In genomic region chr9:6052520-6052919, GRCh38 we compare ENCODE assay signal across 19 cellular contexts. TPM values are rescaled to one million over a fixed set of nuclear protein-coding genes. Genes with fewer than 3 reads are reported as not detected.
DNase-seq lines count a peak whose midpoint lies in the region; ATAC-seq and TF ChIP-seq lines count a peak whose summit lies in the region.
"Had no signal": no experiment of that assay in that cellular context is flagged by ENCODE, and none has a peak within 500 bp of the region (broad histone marks: within the 10 kb centered on the region; RNA-seq: fewer than 3 reads in every experiment).

No MANE protein-coding gene starts in this region.

- peaks cover 56% of the 10 kb centered on the region for H3K4me1 ChIP-seq in Karpas-422 (ENCODE audit: low read length)
- peaks cover 15% of the 10 kb centered on the region for H3K4me1 ChIP-seq in PC-3 (ENCODE audit: insufficient read depth, low read length)
- peaks cover 0 to 5% of the 10 kb centered on the region in 2 donors for H3K4me1 ChIP-seq in neuronal stem cell (ENCODE audit: control insufficient read depth in 2 of 2, insufficient read depth in 1 of 2, low read depth in 1 of 2, low read length in 2 of 2)
- H3K4me1 ChIP-seq in gastroesophageal sphincter = no peaks in the 10 kb centered on the region
- H3K4me1 ChIP-seq: Caco-2 had no signal

- DNase-seq in Karpas-422 (no peak), PC-3 (no peak), epithelial cell of prostate (ENCODE audit: low read depth, low spot score) (no peak), neuronal stem cell (ENCODE audit: low spot score) (no peak), cerebellar nuclear complex (lab: John Stamatoyannopoulos, UW) (no peak)
- DNase-seq in stimulated activated effector memory CD8-positive, alpha-beta T cell treated with anti-CD3 and anti-CD28 coated beads, Interleukin-12 subunit alpha, Interleukin-12 subunit beta, amount 100 ng/mL, for 72 hours (ENCODE audit: low spot score in 2 of 2) = no peak
- DNase-seq: Caco-2; CD4-positive, CD25-positive, alpha-beta regulatory T cell; DMS153; HCEC 1CT; MV-4-11; NCI-H1436; NCI-H2029; NCI-H2227 treated with DMSO at 0.1 percent for 48 hours; NCI-H524; OCI-M1 had no signal

- H3K4ac ChIP-seq in neuronal stem cell (ENCODE audit: low read length) = no peak overlapping the region

- H2BK15ac ChIP-seq in neuronal stem cell (ENCODE audit: low read length) = no peak overlapping the region

- no peak overlapping the region for H2AFZ ChIP-seq in Karpas-422 (ENCODE audit: low read length)
- H2AFZ ChIP-seq in PC-3 (ENCODE audit: low read length) = peak overlapping the region; percentile 25; the same call in 1 of the 2 replicates
- H2AFZ ChIP-seq in neuronal stem cell (ENCODE audit: low read length) = peak overlapping the region; percentile 73

- no peak overlapping the region for H3K9ac ChIP-seq in Karpas-422 (ENCODE audit: low read length)
- no peak overlapping the region for H3K9ac ChIP-seq in PC-3 (ENCODE audit: low read length)
- no peak overlapping the region for H3K9ac ChIP-seq in neuronal stem cell (ENCODE audit: low read depth, low read length, poor library complexity)

- no peak overlapping the region for H3K23ac ChIP-seq in neuronal stem cell (ENCODE audit: low read depth, low read length, poor library complexity)

- H3K27ac ChIP-seq in Karpas-422 (ENCODE audit: low read length) (no peak overlapping the region), PC-3 (ENCODE audit: low read length) (peak overlapping the region; percentile 46), epithelial cell of prostate (peak overlapping the region; percentile 67), neuronal stem cell (replicated peaks; ENCODE audit: low read length) (no peak overlapping the region), gastroesophageal sphincter (no peak overlapping the region)
- H3K27ac ChIP-seq: HL-60 had no signal

- TF ChIP-seq CTCF in PC-3 (conservative IDR thresholded peaks at IDR 0.05; ENCODE audit: low read depth, low read length) = no peak
- TF ChIP-seq CTCF in gastroesophageal sphincter (IDR thresholded peaks at IDR 0.05) = no peak

- H3K9me2 ChIP-seq in Karpas-422 (replicated peaks; ENCODE audit: insufficient read depth, low read length) (no peaks in the 10 kb centered on the region), PC-3 (replicated peaks; ENCODE audit: low read length) (no peaks in the 10 kb centered on the region)

- peaks cover 6% of the 10 kb centered on the region for H3K4me1 Mint-ChIP-seq in stimulated activated effector memory CD8-positive, alpha-beta T cell treated with anti-CD3 and anti-CD28 coated beads, Interleukin-12 subunit alpha, Interleukin-12 subunit beta, amount 100 ng/mL, for 72 hours

- H3K18ac ChIP-seq in neuronal stem cell (ENCODE audit: low read length) = no peak overlapping the region

- no peaks in the 10 kb centered on the region for H3F3A ChIP-seq in PC-3 (ENCODE audit: low read length, unreplicated experiment)

- H3K9me3 ChIP-seq in Karpas-422 (ENCODE audit: low read length) = no peaks in the 10 kb centered on the region
- no peaks in the 10 kb centered on the region for H3K9me3 ChIP-seq in PC-3 (ENCODE audit: low read length)
- no peaks in the 10 kb centered on the region for H3K9me3 ChIP-seq in neuronal stem cell (replicated peaks in 1 of 2; ENCODE audit: control insufficient read depth in 2 of 2, insufficient read depth in 1 of 2, low read depth in 1 of 2, low read length in 2 of 2)
- H3K9me3 ChIP-seq in gastroesophageal sphincter = no peaks in the 10 kb centered on the region
- H3K9me3 ChIP-seq: Caco-2 had no signal

- TF ChIP-seq EP300 in gastroesophageal sphincter (IDR thresholded peaks at IDR 0.05) = no peak

- no TSS peak for BruUV-seq in PC-3 (replicated peaks; lab: Mats Ljungman, UMichigan)

- H3K36me3 ChIP-seq in Karpas-422 (ENCODE audit: insufficient read depth, low read length) = no peaks in the 10 kb centered on the region
- H3K36me3 ChIP-seq in PC-3 (ENCODE audit: low read depth, low read length) = no peaks in the 10 kb centered on the region
- H3K36me3 ChIP-seq in neuronal stem cell (replicated peaks in 1 of 2; ENCODE audit: control insufficient read depth in 2 of 2, insufficient read depth in 2 of 2, low read length in 2 of 2) = no peaks in the 10 kb centered on the region
- H3K36me3 ChIP-seq in gastroesophageal sphincter = no peaks in the 10 kb centered on the region

- H2BK120ac ChIP-seq in neuronal stem cell (ENCODE audit: low read depth, low read length) = no peak overlapping the region

- H3K4me3 ChIP-seq in Karpas-422 (ENCODE audit: low read length) (no peak overlapping the region), PC-3 (ENCODE audit: low read length) (no peak overlapping the region), neuronal stem cell (ENCODE audit: low read length in 2 of 2) (no peak overlapping the region), gastroesophageal sphincter (no peak overlapping the region)

- intact Hi-C loops in PC-3 (cut with micrococcal nuclease) = no loop called here

- H3K9me3 Mint-ChIP-seq in stimulated activated effector memory CD8-positive, alpha-beta T cell treated with anti-CD3 and anti-CD28 coated beads, Interleukin-12 subunit alpha, Interleukin-12 subunit beta, amount 100 ng/mL, for 72 hours = no peaks in the 10 kb centered on the region
- H3K9me3 Mint-ChIP-seq: CD4-positive, CD25-positive, alpha-beta regulatory T cell had no signal

- no peaks in the 10 kb centered on the region for H3K36me3 Mint-ChIP-seq in stimulated activated effector memory CD8-positive, alpha-beta T cell treated with anti-CD3 and anti-CD28 coated beads, Interleukin-12 subunit alpha, Interleukin-12 subunit beta, amount 100 ng/mL, for 72 hours
- H3K36me3 Mint-ChIP-seq: CD4-positive, CD25-positive, alpha-beta regulatory T cell had no signal

- no peak overlapping the region for H3K27ac Mint-ChIP-seq in stimulated activated effector memory CD8-positive, alpha-beta T cell treated with anti-CD3 and anti-CD28 coated beads, Interleukin-12 subunit alpha, Interleukin-12 subunit beta, amount 100 ng/mL, for 72 hours
- H3K27ac Mint-ChIP-seq: CD4-positive, CD25-positive, alpha-beta regulatory T cell had no signal

- H4K8ac ChIP-seq in neuronal stem cell (ENCODE audit: low read depth, low read length) = no peak overlapping the region

- H3K14ac ChIP-seq in neuronal stem cell (ENCODE audit: low read length) = no peak overlapping the region

- CTCF ChIA-PET in PC-3 (lab: Charles Lee) = no interaction called here

- no peak overlapping the region for H3K4me3 Mint-ChIP-seq in stimulated activated effector memory CD8-positive, alpha-beta T cell treated with anti-CD3 and anti-CD28 coated beads, Interleukin-12 subunit alpha, Interleukin-12 subunit beta, amount 100 ng/mL, for 72 hours
- H3K4me3 Mint-ChIP-seq: CD4-positive, CD25-positive, alpha-beta regulatory T cell had no signal

- H3K79me2 ChIP-seq in Karpas-422 (ENCODE audit: low read length) (no peaks in the 10 kb centered on the region), PC-3 (ENCODE audit: low read length) (no peaks in the 10 kb centered on the region)

- H3K4me2 ChIP-seq in Karpas-422 (ENCODE audit: low read depth, low read length, poor library complexity, severe bottlenecking) (peak overlapping the region; percentile 48), PC-3 (ENCODE audit: low read length) (no peak overlapping the region), neuronal stem cell (ENCODE audit: insufficient read depth, low read length, poor library complexity, severe bottlenecking) (no peak overlapping the region)

- no peak overlapping the region for H2AK5ac ChIP-seq in neuronal stem cell (ENCODE audit: low read depth, low read length)

- H3K27me3 ChIP-seq in Karpas-422 (ENCODE audit: low read length) = no peaks in the 10 kb centered on the region
- H3K27me3 ChIP-seq in PC-3 (ENCODE audit: low read length) = no peaks in the 10 kb centered on the region
- no peaks in the 10 kb centered on the region for H3K27me3 ChIP-seq in neuronal stem cell (ENCODE audit: control insufficient read depth in 3 of 3, insufficient read depth in 3 of 3, low read depth in 1 of 3, low read length in 3 of 3)
- H3K27me3 ChIP-seq in gastroesophageal sphincter = peaks cover 25% of the 10 kb centered on the region

- H4K20me1 ChIP-seq in Karpas-422 (ENCODE audit: insufficient read depth, low read depth, low read length) = no peaks in the 10 kb centered on the region
- H4K20me1 ChIP-seq in PC-3 (ENCODE audit: low read length) = no peaks in the 10 kb centered on the region

- no peak for TF ChIP-seq POLR2A in gastroesophageal sphincter (IDR thresholded peaks at IDR 0.05)

- no peak overlapping the region for H2BK12ac ChIP-seq in neuronal stem cell (ENCODE audit: low read length)

- ATAC-seq in PC-3 = no peak; the same call in 1 of the 2 replicates
- ATAC-seq in HG02763 (IDR thresholded peaks at IDR 0.05; ENCODE audit: unreplicated experiment) = no peak
- ATAC-seq in stimulated activated effector memory CD8-positive, alpha-beta T cell treated with anti-CD3 and anti-CD28 coated beads, Interleukin-12 subunit alpha, Interleukin-12 subunit beta, amount 100 ng/mL, for 72 hours = no peak
- no peak for ATAC-seq in gastroesophageal sphincter

- H4K91ac ChIP-seq in neuronal stem cell (ENCODE audit: low read depth, low read length, poor library complexity) = no peak overlapping the region

- H2BK5ac ChIP-seq in neuronal stem cell (ENCODE audit: low read length) = no peak overlapping the region

- POLR2A ChIA-PET in PC-3 (lab: Charles Lee; ENCODE audit: unreplicated experiment) = no interaction called here

- no peaks in the 10 kb centered on the region for H3K79me1 ChIP-seq in neuronal stem cell (ENCODE audit: low read depth, low read length)

RNA-seq across cellular contexts. Expression of gene RANBP6, which starts 37.1 kb away (rescaled TPM):
- total RNA-seq in Karpas-422 (2014; rRNA removed; shearing (Covaris generic); ENCODE audit: low replicate concordance) = 16.8 and 21.0 TPM in 2 replicates
- total RNA-seq in PC-3 (2014; rRNA removed) (11.6 and 14.1 TPM in 2 replicates), gastroesophageal sphincter (10 to 100 TPM; 14.8 to 20.2 (median 17.6) TPM)
- 13.0 TPM for polyA plus RNA-seq in neuronal stem cell (2013, experiment 1 of 2)
- polyA plus RNA-seq in neuronal stem cell (2013, experiment 2 of 2) = 13.9 TPM

Comparison
In these comparisons a context has a peak if more than half of its experiments do, and no peak if none do; other contexts are left out.
1. H3K27ac ChIP-seq: peak in PC-3 (single experiment) and epithelial cell of prostate (single experiment); none in Karpas-422 (single experiment), neuronal stem cell (single experiment) and gastroesophageal sphincter (0 of 4).